ENCODE assay signal across 1 cellular context in the genomic region with DNA sequence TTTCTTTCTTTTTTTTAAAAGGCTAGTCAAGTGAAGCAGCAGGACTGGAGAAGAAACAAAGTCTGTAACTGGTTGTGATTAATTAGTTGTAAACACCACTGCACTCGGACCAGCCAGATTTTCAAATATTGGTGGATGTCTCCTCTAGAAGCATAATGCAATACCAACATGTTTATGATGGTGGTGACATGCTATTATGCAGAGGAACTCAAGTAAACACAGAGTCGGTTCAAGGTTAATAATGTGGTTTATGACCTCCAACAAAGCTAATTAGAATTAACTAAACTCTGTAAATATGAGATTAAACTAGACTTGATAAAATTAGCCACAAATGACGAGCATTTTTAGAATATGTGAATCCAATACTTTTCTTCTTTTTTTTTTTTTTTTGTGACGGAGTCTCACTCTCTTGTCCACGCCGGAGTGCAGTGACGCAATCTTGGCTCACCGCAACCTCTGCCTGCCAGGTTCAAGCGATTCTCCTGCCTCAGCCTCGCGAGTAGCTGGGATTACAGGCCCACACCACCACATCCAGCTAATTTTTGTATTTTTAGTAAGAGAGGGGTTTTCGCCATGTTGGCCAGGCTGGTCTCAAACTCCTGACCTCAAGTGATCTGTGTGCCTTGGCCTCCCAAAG.
TF ChIP-seq lines count a peak whose summit lies in the region.

No MANE protein-coding gene starts in this region.

TF ChIP-seq in IMR-90, 13 proteins besides CTCF, POLR2A, EP300 and RAD21 (continued from another document):
- TF ChIP-seq, protein P1, sequence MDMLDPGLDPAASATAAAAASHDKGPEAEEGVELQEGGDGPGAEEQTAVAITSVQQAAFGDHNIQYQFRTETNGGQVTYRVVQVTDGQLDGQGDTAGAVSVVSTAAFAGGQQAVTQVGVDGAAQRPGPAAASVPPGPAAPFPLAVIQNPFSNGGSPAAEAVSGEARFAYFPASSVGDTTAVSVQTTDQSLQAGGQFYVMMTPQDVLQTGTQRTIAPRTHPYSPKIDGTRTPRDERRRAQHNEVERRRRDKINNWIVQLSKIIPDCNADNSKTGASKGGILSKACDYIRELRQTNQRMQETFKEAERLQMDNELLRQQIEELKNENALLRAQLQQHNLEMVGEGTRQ (IDR thresholded peaks at IDR 0.05; ENCODE audit: low read depth, low read length): no peak
- no peak for TF ChIP-seq BHLHE40 (IDR thresholded peaks at IDR 0.05; ENCODE audit: low read depth, low read length)
